Comparison of ENCODE assay signal across 2 cellular contexts in genomic region chrX:111127038-111127437, GRCh38.
TF ChIP-seq lines count a peak whose summit lies in the region.

No MANE protein-coding gene starts in this region.

TF ChIP-seq in HepG2, 621 proteins besides CTCF, POLR2A, EP300 and RAD21:
- TF ChIP-seq NR2F6 (IDR thresholded peaks at IDR 0.05) (no peak), NR2F6 (CRISPR knock-in tag; IDR thresholded peaks at IDR 0.05) (no peak), ATF7 (IDR thresholded peaks at IDR 0.05) (peak; percentile 69), ATF7 (CRISPR knock-in tag; IDR thresholded peaks at IDR 0.05) (no peak)

TF ChIP-seq in K562, 482 proteins besides CTCF, POLR2A, EP300 and RAD21:
- TF ChIP-seq, protein P1, sequence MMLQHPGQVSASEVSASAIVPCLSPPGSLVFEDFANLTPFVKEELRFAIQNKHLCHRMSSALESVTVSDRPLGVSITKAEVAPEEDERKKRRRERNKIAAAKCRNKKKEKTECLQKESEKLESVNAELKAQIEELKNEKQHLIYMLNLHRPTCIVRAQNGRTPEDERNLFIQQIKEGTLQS (IDR thresholded peaks at IDR 0.05): peak; percentile 29; the same call in 1 of the 2 replicates
- TF ChIP-seq, protein P1 (CRISPR knock-in tag; conservative IDR thresholded peaks at IDR 0.05): no peak
- TF ChIP-seq SRSF1 (IDR thresholded peaks at IDR 0.05; ENCODE audit: low read depth, low read length): no peak
TF ChIP-seq in K562: peak in this region for 1.
